26 cellular contexts compared by ENCODE assay signal in the genomic region with DNA sequence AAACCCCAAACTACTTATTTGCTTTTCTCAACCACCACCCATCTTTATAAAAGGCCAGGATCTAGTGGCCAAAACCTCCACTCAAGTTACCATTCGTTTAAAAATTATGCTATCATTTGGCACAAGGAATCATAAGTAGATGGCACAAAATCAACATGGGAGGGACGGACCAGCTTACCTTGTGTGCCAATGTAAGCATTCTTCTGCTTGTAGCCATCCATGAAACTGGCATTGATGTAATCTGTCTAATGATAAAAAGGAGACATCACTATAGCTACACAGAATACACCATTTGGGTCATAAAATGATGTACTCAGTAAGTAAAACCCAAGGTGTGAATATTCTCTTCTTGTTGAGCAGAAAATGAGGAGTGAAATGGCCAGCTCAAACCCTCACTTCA.
"Had no signal": no experiment of that assay in that cellular context is flagged by ENCODE, and none has a peak within 500 bp of the region (broad histone marks: within the 10 kb centered on the region; RNA-seq: fewer than 3 reads in every experiment).

No MANE protein-coding gene starts in this region.

- H3K9me3 ChIP-seq: colonic mucosa, esophagus squamous epithelium, left lung, prostate gland, right atrium auricular region, stomach, thyroid gland had no signal

- H3K4me1 Mint-ChIP-seq: naive thymus-derived CD4-positive, alpha-beta T cell; nephron; neural progenitor cell had no signal

- H3K4me3 Mint-ChIP-seq: dendritic cell treated with granulocyte-macrophage colony-stimulating factor and Interleukin-4, amounts not matched to agents 40 ng/mL and 50 ng/mL, for 4 days; naive thymus-derived CD4-positive, alpha-beta T cell; nephron; neural progenitor cell; type B pancreatic cell had no signal

- H3K27me3 Mint-ChIP-seq: dendritic cell treated with granulocyte-macrophage colony-stimulating factor and Interleukin-4, amounts not matched to agents 40 ng/mL and 50 ng/mL, for 4 days; naive thymus-derived CD4-positive, alpha-beta T cell; type B pancreatic cell had no signal

- DNase-seq: colonic mucosa; effector memory CD4-positive, alpha-beta T cell; esophagus squamous epithelium; foreskin melanocyte; glutamatergic neuron; heart right ventricle; hippocampal formation; left cardiac atrium; left lung; mesenchymal stem cell; midbrain; naive thymus-derived CD4-positive, alpha-beta T cell; stimulated activated CD4-positive, alpha-beta T cell treated with anti-CD3 and anti-CD28 coated beads, Interleukin-12 subunit alpha, Interleukin-12 subunit beta, amount 100 ng/mL, for 4 hours; stimulated activated CD4-positive, alpha-beta T cell treated with anti-CD3 and anti-CD28 coated beads, Interleukin-1b, Interleukin-23, amount 100 ng/mL, for 48 hours; stimulated activated CD4-positive, alpha-beta T cell treated with anti-CD3 and anti-CD28 coated beads, Interleukin-4, amount 100 ng/mL, for 1 hour; stimulated activated CD8-positive, alpha-beta memory T cell treated with anti-CD3 and anti-CD28 coated beads, Interleukin-4, amount 100 ng/mL, for 48 hours; stimulated activated naive CD4-positive, alpha-beta T cell; stomach; thyroid gland had no signal

- H3K27ac Mint-ChIP-seq: dendritic cell treated with granulocyte-macrophage colony-stimulating factor and Interleukin-4, amounts not matched to agents 40 ng/mL and 50 ng/mL, for 4 days; naive thymus-derived CD4-positive, alpha-beta T cell; nephron; neural progenitor cell; type B pancreatic cell had no signal

- ATAC-seq: heart right ventricle; left lung; naive thymus-derived CD4-positive, alpha-beta T cell; sciatic nerve had no signal

- H3K9me3 Mint-ChIP-seq: dendritic cell treated with granulocyte-macrophage colony-stimulating factor and Interleukin-4, amounts not matched to agents 40 ng/mL and 50 ng/mL, for 4 days; naive thymus-derived CD4-positive, alpha-beta T cell had no signal
